Comparison of ENCODE assay signal across 17 cellular contexts in genomic region chr1:58944439-58944838, GRCh38.
"Had no signal": no experiment of that assay in that cellular context is flagged by ENCODE, and none has a peak within 500 bp of the region (broad histone marks: within the 10 kb centered on the region; RNA-seq: fewer than 3 reads in every experiment).

No MANE protein-coding gene starts in this region.

- H3K27ac Mint-ChIP-seq: activated CD4-positive, alpha-beta memory T cell treated with anti-CD3 and anti-CD28 coated beads, Interleukin-2, amount 10 ng/mL, durations not matched to agents 7 days and 5 days; activated T-helper 2 cell treated with anti-CD3 and anti-CD28 coated beads, Interferon-gamma antibody, Interleukin-2, Interleukin-4, amounts not matched to agents 10 μg/mL and 5 μg/mL and 100 μg/mL, durations not matched to agents 14 hours and 24 hours and 36 hours; mesothelial cell of epicardium had no signal

- H3K36me3 ChIP-seq: ascending aorta, tibial artery had no signal

- H3K36me3 Mint-ChIP-seq: T-cell had no signal

- H3K4me3 ChIP-seq: ascending aorta, coronary artery, lung, tibial artery had no signal

- DNase-seq: activated CD4-positive, alpha-beta memory T cell treated with anti-CD3 and anti-CD28 coated beads, Interleukin-2, amount 10 ng/mL, durations not matched to agents 7 days and 5 days; activated naive CD4-positive, alpha-beta T cell treated with Interleukin-2 at 50 U/mL for 16 hours; erythroblast; kidney; retina; SK-N-SH; stimulated activated naive CD4-positive, alpha-beta T cell; substantia nigra; T-cell; T1000; tibial artery had no signal

- H3K27me3 ChIP-seq: ascending aorta, tibial artery had no signal

- H3K4me3 Mint-ChIP-seq: activated CD4-positive, alpha-beta memory T cell treated with anti-CD3 and anti-CD28 coated beads, Interleukin-2, amount 10 ng/mL, durations not matched to agents 7 days and 5 days; mesothelial cell of epicardium had no signal

- H3K27me3 Mint-ChIP-seq: T-cell had no signal

- H3K9me3 Mint-ChIP-seq: T-cell had no signal

- ATAC-seq: left lobe of liver, T-cell had no signal
